In the genomic region with DNA sequence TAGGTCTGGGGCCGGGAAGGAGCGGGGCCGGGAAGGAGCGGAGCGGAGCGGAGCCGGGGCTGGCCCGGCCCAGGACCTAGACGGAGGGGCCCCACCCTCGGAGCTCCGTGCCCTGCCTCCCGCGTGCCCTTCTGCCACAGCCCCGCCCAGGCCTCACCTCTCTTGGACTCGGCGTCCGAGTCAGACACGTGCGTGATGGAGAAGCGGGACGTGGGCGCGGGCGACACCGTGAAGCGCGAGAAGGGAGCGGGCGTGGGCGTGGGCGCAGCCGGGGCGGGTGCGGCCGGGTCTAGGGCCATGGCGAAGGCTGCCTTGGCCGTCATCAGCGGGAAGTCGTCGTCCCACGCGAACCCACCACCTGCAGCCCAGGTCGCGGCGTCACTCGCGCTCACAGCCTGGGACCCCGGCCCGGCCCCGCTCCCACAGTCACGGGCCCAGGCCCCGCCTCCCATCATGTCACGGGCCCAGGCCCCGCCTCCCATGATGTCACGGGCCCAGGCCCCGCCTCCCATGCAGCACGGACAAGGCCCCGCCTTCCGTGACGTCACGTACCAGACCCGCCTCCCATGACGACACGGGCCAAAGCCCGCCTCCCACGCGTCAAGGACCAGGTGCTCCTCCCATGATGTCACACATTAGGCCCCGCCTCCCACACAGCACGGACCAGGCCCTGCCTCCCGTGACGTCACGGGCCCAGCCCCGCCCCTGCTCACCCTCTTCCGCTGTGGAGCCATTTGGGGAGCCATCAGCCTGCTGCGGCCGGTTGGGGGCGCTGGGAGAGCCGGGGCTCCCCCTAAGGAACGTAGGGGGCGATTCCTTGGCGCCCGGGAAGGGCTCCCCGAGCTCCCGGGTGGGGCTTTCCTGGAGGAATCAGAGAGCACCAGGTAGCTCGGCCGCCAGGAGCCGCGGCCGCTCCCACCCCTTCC, we compare ENCODE assay signal across 1 cellular context.
TF ChIP-seq lines count a peak whose summit lies in the region.

No MANE protein-coding gene starts in this region.

TF ChIP-seq in K562, 482 proteins besides CTCF, POLR2A, EP300 and RAD21 (continued from another document and continues in another):
- TF ChIP-seq, protein P1, sequence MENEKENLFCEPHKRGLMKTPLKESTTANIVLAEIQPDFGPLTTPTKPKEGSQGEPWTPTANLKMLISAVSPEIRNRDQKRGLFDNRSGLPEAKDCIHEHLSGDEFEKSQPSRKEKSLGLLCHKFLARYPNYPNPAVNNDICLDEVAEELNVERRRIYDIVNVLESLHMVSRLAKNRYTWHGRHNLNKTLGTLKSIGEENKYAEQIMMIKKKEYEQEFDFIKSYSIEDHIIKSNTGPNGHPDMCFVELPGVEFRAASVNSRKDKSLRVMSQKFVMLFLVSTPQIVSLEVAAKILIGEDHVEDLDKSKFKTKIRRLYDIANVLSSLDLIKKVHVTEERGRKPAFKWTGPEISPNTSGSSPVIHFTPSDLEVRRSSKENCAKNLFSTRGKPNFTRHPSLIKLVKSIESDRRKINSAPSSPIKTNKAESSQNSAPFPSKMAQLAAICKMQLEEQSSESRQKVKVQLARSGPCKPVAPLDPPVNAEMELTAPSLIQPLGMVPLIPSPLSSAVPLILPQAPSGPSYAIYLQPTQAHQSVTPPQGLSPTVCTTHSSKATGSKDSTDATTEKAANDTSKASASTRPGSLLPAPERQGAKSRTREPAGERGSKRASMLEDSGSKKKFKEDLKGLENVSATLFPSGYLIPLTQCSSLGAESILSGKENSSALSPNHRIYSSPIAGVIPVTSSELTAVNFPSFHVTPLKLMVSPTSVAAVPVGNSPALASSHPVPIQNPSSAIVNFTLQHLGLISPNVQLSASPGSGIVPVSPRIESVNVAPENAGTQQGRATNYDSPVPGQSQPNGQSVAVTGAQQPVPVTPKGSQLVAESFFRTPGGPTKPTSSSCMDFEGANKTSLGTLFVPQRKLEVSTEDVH (IDR thresholded peaks at IDR 0.05; ENCODE audit: low read depth, partially characterized antibody), result peak; percentile 89
- TF ChIP-seq ZNF263 (CRISPR knock-in tag; IDR thresholded peaks at IDR 0.05; ENCODE audit: borderline replicate concordance) (peak; percentile 45), EGR1 (conservative IDR thresholded peaks at IDR 0.05) (peak; percentile 96), JUND (IDR thresholded peaks at IDR 0.05; ENCODE audit: borderline replicate concordance, low read depth, low read length) (peak; percentile 87), JUND (tag; IDR thresholded peaks at IDR 0.05; ENCODE audit: borderline replicate concordance, low read depth, low read length) (peak; percentile 70; the same call in 1 of the 3 replicates), GATAD2B (IDR thresholded peaks at IDR 0.05; ENCODE audit: borderline replicate concordance) (peak; percentile 45), PML (IDR thresholded peaks at IDR 0.05; ENCODE audit: low read length) (0 out of 2 replicates have a peak, but pooled peaks have one; percentile 22), CTBP1 (IDR thresholded peaks at IDR 0.05; ENCODE audit: borderline replicate concordance) (peak; percentile 75; the same call in 1 of the 2 replicates), ATF1 (CRISPR knock-in tag; IDR thresholded peaks at IDR 0.05) (peak; percentile 91), ATF1 (tag; IDR thresholded peaks at IDR 0.05) (peak; percentile 100), NCOA1 (IDR thresholded peaks at IDR 0.05; ENCODE audit: low read depth) (peak; percentile 98), ZFX (CRISPR knock-in tag; IDR thresholded peaks at IDR 0.05) (peak; percentile 79), RBM25 (IDR thresholded peaks at IDR 0.05; ENCODE audit: low read depth, low read length, severe bottlenecking) (no peak), BHLHE40 (IDR thresholded peaks at IDR 0.05; ENCODE audit: low read length) (peak; percentile 82), XRCC5 (IDR thresholded peaks at IDR 0.05; ENCODE audit: low read depth, low read length) (peak; percentile 80; the same call in 1 of the 2 replicates), SLC30A9 (CRISPR knock-in tag; IDR thresholded peaks at IDR 0.05) (no peak), HNRNPL (IDR thresholded peaks at IDR 0.05; ENCODE audit: low read depth, low read length) (peak; percentile 68; the same call in 1 of the 2 replicates), DMBX1 (CRISPR knock-in tag; IDR thresholded peaks at IDR 0.05; ENCODE audit: borderline replicate concordance) (no peak), TBL1XR1 (IDR thresholded peaks at IDR 0.05; ENCODE audit: low read length in 2 of 2) (peak in 1 of 2 experiments; percentile 91; a peak in 2 of 4 replicates), SP2 (IDR thresholded peaks at IDR 0.05; ENCODE audit: extremely low read depth, low read depth, low read length, poor library complexity, severe bottlenecking) (no peak)
- TF ChIP-seq, protein P2, sequence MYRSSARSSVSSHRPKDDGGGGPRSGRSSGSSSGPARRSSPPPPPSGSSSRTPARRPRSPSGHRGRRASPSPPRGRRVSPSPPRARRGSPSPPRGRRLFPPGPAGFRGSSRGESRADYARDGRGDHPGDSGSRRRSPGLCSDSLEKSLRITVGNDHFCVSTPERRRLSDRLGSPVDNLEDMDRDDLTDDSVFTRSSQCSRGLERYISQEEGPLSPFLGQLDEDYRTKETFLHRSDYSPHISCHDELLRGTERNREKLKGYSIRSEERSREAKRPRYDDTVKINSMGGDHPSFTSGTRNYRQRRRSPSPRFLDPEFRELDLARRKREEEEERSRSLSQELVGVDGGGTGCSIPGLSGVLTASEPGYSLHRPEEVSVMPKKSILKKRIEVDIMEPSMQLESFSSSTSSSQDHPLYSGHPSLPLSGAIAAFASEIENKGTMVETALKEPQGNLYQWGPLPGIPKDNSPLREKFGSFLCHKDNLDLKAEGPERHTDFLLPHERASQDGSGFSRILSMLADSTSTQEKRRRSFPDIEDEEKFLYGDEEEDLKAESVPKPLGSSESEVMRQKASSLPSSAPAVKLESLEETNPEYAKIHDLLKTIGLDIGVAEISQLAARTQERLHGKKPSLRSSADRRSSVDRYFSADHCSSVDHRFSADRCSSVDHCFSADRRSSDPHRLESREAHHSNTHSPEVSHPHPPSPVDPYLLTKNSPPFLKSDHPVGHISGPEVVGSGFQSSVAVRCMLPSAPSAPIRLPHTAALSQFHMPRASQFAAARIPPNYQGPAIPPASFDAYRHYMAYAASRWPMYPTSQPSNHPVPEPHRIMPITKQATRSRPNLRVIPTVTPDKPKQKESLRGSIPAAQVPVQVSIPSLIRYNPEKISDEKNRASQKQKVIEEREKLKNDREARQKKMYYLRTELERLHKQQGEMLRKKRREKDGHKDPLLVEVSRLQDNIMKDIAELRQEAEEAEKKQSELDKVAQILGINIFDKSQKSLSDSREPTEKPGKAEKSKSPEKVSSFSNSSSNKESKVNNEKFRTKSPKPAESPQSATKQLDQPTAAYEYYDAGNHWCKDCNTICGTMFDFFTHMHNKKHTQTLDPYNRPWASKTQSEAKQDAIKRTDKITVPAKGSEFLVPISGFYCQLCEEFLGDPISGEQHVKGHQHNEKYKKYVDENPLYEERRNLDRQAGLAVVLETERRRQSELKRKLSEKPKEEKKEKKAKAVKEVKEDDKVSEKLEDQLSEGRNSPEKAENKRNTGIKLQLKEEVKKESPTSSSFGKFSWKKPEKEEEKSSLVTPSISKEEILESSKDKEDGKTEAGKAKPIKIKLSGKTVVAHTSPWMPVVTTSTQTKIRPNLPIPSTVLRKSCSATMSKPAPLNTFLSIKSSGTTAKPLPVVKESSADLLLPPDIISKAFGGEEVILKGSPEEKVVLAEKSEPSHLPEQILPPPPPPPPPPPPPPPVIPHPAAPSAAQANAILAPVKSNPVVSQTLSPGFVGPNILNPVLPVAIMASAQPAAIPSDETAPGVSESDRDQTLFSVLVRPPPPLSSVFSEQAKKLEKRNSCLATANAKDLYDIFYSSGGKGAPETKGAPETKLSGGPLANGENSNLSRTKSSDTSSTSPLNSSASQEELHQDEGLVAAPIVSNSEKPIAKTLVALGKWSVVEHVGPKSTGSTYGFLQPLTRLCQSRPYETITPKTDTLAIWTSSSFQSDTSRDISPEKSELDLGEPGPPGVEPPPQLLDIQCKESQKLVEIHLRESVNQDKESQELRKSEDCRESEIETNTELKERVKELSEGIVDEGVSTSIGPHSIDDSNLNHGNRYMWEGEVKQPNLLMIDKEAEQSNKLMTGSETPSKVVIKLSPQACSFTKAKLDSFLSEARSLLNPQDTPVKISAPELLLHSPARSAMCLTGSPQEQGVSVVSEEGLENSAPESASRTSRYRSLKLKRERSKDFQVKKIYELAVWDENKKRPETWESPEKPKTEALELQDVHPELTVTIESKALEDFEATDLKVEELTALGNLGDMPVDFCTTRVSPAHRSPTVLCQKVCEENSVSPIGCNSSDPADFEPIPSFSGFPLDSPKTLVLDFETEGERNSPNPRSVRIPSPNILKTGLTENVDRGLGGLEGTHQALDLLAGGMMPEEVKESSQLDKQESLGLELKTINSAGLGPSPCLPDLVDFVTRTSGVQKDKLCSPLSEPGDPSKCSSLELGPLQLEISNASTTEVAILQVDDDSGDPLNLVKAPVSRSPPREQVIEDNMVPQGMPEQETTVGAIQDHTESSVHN (IDR thresholded peaks at IDR 0.05; ENCODE audit: borderline replicate concordance in 1 of 2, low read depth in 1 of 2), result no peak
- TF ChIP-seq, protein P3, sequence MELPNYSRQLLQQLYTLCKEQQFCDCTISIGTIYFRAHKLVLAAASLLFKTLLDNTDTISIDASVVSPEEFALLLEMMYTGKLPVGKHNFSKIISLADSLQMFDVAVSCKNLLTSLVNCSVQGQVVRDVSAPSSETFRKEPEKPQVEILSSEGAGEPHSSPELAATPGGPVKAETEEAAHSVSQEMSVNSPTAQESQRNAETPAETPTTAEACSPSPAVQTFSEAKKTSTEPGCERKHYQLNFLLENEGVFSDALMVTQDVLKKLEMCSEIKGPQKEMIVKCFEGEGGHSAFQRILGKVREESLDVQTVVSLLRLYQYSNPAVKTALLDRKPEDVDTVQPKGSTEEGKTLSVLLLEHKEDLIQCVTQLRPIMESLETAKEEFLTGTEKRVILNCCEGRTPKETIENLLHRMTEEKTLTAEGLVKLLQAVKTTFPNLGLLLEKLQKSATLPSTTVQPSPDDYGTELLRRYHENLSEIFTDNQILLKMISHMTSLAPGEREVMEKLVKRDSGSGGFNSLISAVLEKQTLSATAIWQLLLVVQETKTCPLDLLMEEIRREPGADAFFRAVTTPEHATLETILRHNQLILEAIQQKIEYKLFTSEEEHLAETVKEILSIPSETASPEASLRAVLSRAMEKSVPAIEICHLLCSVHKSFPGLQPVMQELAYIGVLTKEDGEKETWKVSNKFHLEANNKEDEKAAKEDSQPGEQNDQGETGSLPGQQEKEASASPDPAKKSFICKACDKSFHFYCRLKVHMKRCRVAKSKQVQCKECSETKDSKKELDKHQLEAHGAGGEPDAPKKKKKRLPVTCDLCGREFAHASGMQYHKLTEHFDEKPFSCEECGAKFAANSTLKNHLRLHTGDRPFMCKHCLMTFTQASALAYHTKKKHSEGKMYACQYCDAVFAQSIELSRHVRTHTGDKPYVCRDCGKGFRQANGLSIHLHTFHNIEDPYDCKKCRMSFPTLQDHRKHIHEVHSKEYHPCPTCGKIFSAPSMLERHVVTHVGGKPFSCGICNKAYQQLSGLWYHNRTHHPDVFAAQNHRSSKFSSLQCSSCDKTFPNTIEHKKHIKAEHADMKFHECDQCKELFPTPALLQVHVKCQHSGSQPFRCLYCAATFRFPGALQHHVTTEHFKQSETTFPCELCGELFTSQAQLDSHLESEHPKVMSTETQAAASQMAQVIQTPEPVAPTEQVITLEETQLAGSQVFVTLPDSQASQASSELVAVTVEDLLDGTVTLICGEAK (IDR thresholded peaks at IDR 0.05), result peak; percentile 42; the same call in 1 of the 2 replicates
- TF ChIP-seq, protein P3 (CRISPR knock-in tag; IDR thresholded peaks at IDR 0.05), result no peak
- TF ChIP-seq, protein P4, sequence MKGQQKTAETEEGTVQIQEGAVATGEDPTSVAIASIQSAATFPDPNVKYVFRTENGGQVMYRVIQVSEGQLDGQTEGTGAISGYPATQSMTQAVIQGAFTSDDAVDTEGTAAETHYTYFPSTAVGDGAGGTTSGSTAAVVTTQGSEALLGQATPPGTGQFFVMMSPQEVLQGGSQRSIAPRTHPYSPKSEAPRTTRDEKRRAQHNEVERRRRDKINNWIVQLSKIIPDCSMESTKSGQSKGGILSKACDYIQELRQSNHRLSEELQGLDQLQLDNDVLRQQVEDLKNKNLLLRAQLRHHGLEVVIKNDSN (CRISPR knock-in tag; IDR thresholded peaks at IDR 0.05), result peak; percentile 87
- TF ChIP-seq, protein P5, sequence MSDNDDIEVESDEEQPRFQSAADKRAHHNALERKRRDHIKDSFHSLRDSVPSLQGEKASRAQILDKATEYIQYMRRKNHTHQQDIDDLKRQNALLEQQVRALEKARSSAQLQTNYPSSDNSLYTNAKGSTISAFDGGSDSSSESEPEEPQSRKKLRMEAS (CRISPR knock-in tag; IDR thresholded peaks at IDR 0.05), result peak; percentile 88
- TF ChIP-seq, protein P6, sequence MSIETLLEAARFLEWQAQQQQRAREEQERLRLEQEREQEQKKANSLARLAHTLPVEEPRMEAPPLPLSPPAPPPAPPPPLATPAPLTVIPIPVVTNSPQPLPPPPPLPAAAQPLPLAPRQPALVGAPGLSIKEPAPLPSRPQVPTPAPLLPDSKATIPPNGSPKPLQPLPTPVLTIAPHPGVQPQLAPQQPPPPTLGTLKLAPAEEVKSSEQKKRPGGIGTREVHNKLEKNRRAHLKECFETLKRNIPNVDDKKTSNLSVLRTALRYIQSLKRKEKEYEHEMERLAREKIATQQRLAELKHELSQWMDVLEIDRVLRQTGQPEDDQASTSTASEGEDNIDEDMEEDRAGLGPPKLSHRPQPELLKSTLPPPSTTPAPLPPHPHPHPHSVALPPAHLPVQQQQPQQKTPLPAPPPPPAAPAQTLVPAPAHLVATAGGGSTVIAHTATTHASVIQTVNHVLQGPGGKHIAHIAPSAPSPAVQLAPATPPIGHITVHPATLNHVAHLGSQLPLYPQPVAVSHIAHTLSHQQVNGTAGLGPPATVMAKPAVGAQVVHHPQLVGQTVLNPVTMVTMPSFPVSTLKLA (conservative IDR thresholded peaks at IDR 0.05), result peak in 1 of 2 experiments; percentile 77; a peak in 3 of 4 replicates
